8 cellular contexts compared by ENCODE assay signal in genomic region chr6:52815167-52816092, GRCh38. TPM values are rescaled to one million over a fixed set of nuclear protein-coding genes. Genes with fewer than 3 reads are reported as not detected.
DNase-seq lines count a peak whose midpoint lies in the region; ATAC-seq and TF ChIP-seq lines count a peak whose summit lies in the region.

No MANE protein-coding gene starts in this region.

- H3K4me1 ChIP-seq in aorta (ENCODE audit: control insufficient read depth in 1 of 2, insufficient read depth in 2 of 2, low read length in 2 of 2): peaks cover 0 to 1% of the 10 kb centered on the region in 2 donors

- H3K36me3 Mint-ChIP-seq in nephron (ENCODE audit: low read depth): no peaks in the 10 kb centered on the region

- peaks cover 3% of the 10 kb centered on the region for H3K9me3 Mint-ChIP-seq in nephron

- no peak overlapping the region for H3K27ac Mint-ChIP-seq in nephron

- no peaks in the 10 kb centered on the region for H3K27me3 ChIP-seq in aorta (ENCODE audit: control insufficient read depth in 1 of 2, insufficient read depth in 2 of 2, low read length in 1 of 2)

- H3K4me3 Mint-ChIP-seq in nephron: no peak overlapping the region

- 35 to 42% methylated on average over 15 of the region's 15 CpGs for WGBS in aorta, 2 donors

- H3K4me3 ChIP-seq in AG09309 (ENCODE audit: control insufficient read depth, low read depth, low read length): no peak overlapping the region
- no peak overlapping the region for H3K4me3 ChIP-seq in aorta (ENCODE audit: low read length in 2 of 2)

- peak; percentile 75 for TF ChIP-seq CTCF in AG09309 (IDR thresholded peaks at IDR 0.05; ENCODE audit: control insufficient read depth, insufficient read depth, low read depth, low read length, missing control alignments)
- peak; percentile 51 to 57 (median 52) for TF ChIP-seq CTCF in nephron (IDR thresholded peaks at IDR 0.05; ENCODE audit: unreplicated experiment in 3 of 3)

- H3K4me1 Mint-ChIP-seq in nephron: no peaks in the 10 kb centered on the region

- no peaks in the 10 kb centered on the region for H3K36me3 ChIP-seq in aorta (ENCODE audit: control insufficient read depth in 1 of 2, insufficient read depth in 2 of 2, low read length in 1 of 2)

- H3K27ac ChIP-seq in aorta (ENCODE audit: low read depth in 1 of 2, low read length in 2 of 2): no peak overlapping the region

- H3K9me3 ChIP-seq in aorta (ENCODE audit: control insufficient read depth, low read length): no peaks in the 10 kb centered on the region

- intact Hi-C loops in aorta (cut with DNase I): no loop called here

- H3K27me3 Mint-ChIP-seq in nephron (ENCODE audit: low read depth): no peaks in the 10 kb centered on the region

- peak; percentile 86 for ATAC-seq in GM18519 (IDR thresholded peaks at IDR 0.05; ENCODE audit: low FRiP score, unreplicated experiment)
- ATAC-seq in HG02981 (IDR thresholded peaks at IDR 0.05; ENCODE audit: unreplicated experiment): peak; percentile 93
- ATAC-seq in esophagus mucosa: peak; percentile 88
- peak; percentile 74 for ATAC-seq in aorta (ENCODE audit: low FRiP score)

- DNase-seq in AG09309 (ENCODE audit: low read depth) (no peak), NCI-H460 (ENCODE audit: extremely low read depth, low read depth) (peak; percentile 29), aorta (no peak)
- DNase-seq in activated CD8-positive, alpha-beta memory T cell treated with anti-CD3 and anti-CD28 coated beads for 48 hours (ENCODE audit: low read depth in 2 of 3, low spot score in 2 of 3): peak in 2 of 3 experiments; percentile 5 to 7

RNA-seq across cellular contexts. Expression of gene GSTA1, which starts 11.8 kb away (rescaled TPM):
- total RNA-seq in NCI-H460 (2014; rRNA removed; shearing (Covaris generic)): not detected in 2 replicates
- not detected in 2 replicates for polyA plus RNA-seq in NCI-H460 (2014; cell fraction: nucleus; rRNA removed)
- total RNA-seq in esophagus mucosa: 1.6 TPM
- total RNA-seq in aorta: 1 to 10 TPM in 1 of 2 donors, not detected in 1; 1.7 TPM
- 100 to 1,000 TPM in 1 of 2 donors, not detected in 1; 248 TPM for polyA plus RNA-seq in aorta

RNA-seq across cellular contexts. Expression of gene GSTA5, which starts 25.2 kb away (rescaled TPM):
- not detected in 2 replicates for total RNA-seq in NCI-H460 (2014; rRNA removed; shearing (Covaris generic))
- polyA plus RNA-seq in NCI-H460 (2014; cell fraction: nucleus; rRNA removed): not detected in 2 replicates
- total RNA-seq in esophagus mucosa (not detected), aorta (not detected)
- polyA plus RNA-seq in aorta: not detected

RNA-seq across cellular contexts. Expression of gene GSTA2, which starts 52.2 kb away (rescaled TPM):
- total RNA-seq in NCI-H460 (2014; rRNA removed; shearing (Covaris generic)): not detected in 2 replicates
- not detected in 2 replicates for polyA plus RNA-seq in NCI-H460 (2014; cell fraction: nucleus; rRNA removed)
- not detected for total RNA-seq in esophagus mucosa
- total RNA-seq in aorta: not detected
- polyA plus RNA-seq in aorta: 10 to 100 TPM in 1 of 2 donors, not detected in 1; 12.6 TPM

Comparison
In these comparisons a context has a peak if more than half of its experiments do, and no peak if none do; other contexts are left out.
1. DNase-seq: peak in NCI-H460 (single experiment) and activated CD8-positive, alpha-beta memory T cell treated with anti-CD3 and anti-CD28 coated beads for 48 hours (2 of 3); none in AG09309 (single experiment) and aorta (0 of 2).
2. Peak in every context shown above with its lines, with median percentiles within 50 percentile points of each other: ATAC-seq.